In the genomic region with DNA sequence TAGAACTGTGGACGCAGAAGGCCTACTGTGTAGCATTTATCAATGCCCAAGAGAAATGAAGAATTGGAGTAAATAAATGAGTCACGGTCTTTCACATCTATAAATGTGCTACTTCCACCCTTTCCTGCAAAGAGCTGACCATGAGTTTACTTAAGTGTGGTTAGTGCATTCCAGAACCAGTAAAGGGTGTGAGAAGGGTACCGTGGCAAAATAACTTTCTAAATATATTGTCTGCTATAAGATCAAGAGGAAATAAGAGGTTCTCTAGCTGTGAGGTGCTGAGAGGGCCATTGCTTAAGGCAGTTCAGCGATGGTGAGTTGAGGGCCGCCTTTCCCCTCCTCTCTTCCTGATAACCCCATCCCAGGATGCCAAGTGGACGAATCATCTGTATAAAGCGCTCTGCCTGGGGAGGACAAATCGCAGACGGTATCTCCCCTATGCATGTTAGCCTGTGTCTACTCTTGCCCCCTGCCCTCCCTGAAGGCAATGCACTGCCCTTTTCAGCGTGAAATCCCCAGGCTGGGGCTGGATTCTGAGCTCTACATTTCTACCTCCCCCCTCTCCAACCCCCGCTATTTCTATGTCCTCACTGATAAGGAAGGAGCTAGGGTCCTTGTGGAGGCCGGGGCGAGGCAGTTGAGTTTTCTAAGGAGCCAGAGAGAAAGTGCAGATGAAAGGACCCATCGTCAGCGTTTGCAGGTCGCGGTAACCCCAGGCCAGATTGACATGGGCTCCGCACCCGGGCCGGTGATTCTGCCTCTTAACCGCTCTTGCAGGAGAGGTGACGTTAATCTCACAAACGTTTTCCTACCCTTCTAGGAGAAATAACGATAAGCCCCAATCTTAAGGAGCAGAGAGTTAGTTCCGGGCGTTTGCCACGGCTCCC, we compare ENCODE assay signal across 9 cellular contexts. TPM values are rescaled to one million over a fixed set of nuclear protein-coding genes. Genes with fewer than 3 reads are reported as not detected.
A peak's percentile ranks its signal among the peaks of the same experiment; 100 is the strongest.
DNase-seq lines count a peak whose midpoint lies in the region; ATAC-seq and TF ChIP-seq lines count a peak whose summit lies in the region.
"Had no signal": no experiment of that assay in that cellular context is flagged by ENCODE, and none has a peak within 500 bp of the region (broad histone marks: within the 10 kb centered on the region; RNA-seq: fewer than 3 reads in every experiment).

No MANE protein-coding gene starts in this region.

- no peak overlapping the region for H3K4me3 ChIP-seq in mesendoderm (ENCODE audit: low read length)

- no peak for ATAC-seq in HG03354 (IDR thresholded peaks at IDR 0.05; ENCODE audit: poor library complexity, severe bottlenecking, unreplicated experiment)
- ATAC-seq in GM18520 (IDR thresholded peaks at IDR 0.05; ENCODE audit: unreplicated experiment), result no peak

- no peak overlapping the region for H2AK5ac ChIP-seq in mesendoderm (ENCODE audit: low read length)

- no peaks in the 10 kb centered on the region for H3K27me3 ChIP-seq in mesendoderm (ENCODE audit: insufficient read depth, low read length, poor library complexity)

- peaks cover 32% of the 10 kb centered on the region for H3K27me3 Mint-ChIP-seq in activated naive CD4-positive, alpha-beta T cell treated with anti-CD3 and anti-CD28 coated beads, Interleukin-2, amount 50 U/mL, for 24 hours
- peaks cover 43% of the 10 kb centered on the region for H3K27me3 Mint-ChIP-seq in type B pancreatic cell

- H3K9me3 Mint-ChIP-seq in activated naive CD4-positive, alpha-beta T cell treated with anti-CD3 and anti-CD28 coated beads, Interleukin-2, amount 50 U/mL, for 24 hours, result no peaks in the 10 kb centered on the region
- no peaks in the 10 kb centered on the region for H3K9me3 Mint-ChIP-seq in type B pancreatic cell

- no peaks in the 10 kb centered on the region for H3K36me3 Mint-ChIP-seq in activated naive CD4-positive, alpha-beta T cell treated with anti-CD3 and anti-CD28 coated beads, Interleukin-2, amount 50 U/mL, for 24 hours
- H3K36me3 Mint-ChIP-seq in type B pancreatic cell, result no peaks in the 10 kb centered on the region

- no peak for DNase-seq in activated naive CD4-positive, alpha-beta T cell treated with anti-CD3 and anti-CD28 coated beads, Interleukin-2, amount 50 U/mL, for 16 hours
- DNase-seq in caudate nucleus (lab: John Stamatoyannopoulos, UW) (no peak), mesendoderm (peak; percentile 70), type B pancreatic cell (ENCODE audit: extremely low spot score, unreplicated experiment) (no peak), KBM-7 (no peak)
- DNase-seq: NCI-H1092 treated with DMSO at 0.1 percent for 48 hours had no signal

- no peak for TF ChIP-seq CTCF in type B pancreatic cell (conservative IDR thresholded peaks at IDR 0.05)

- no peak overlapping the region for H3K4ac ChIP-seq in mesendoderm (ENCODE audit: low read depth, low read length)

- no peak overlapping the region for H3K18ac ChIP-seq in mesendoderm (ENCODE audit: low read length)

- H3K23ac ChIP-seq in mesendoderm (ENCODE audit: low read length), result no peak overlapping the region

- H3K4me3 Mint-ChIP-seq in activated naive CD4-positive, alpha-beta T cell treated with anti-CD3 and anti-CD28 coated beads, Interleukin-2, amount 50 U/mL, for 24 hours, result peak overlapping the region; percentile 24
- H3K4me3 Mint-ChIP-seq in type B pancreatic cell, result peak overlapping the region; percentile 78

- in situ Hi-C loops in KBM-7 (cut with MboI; ENCODE audit: low pct_unique_long_range_greater_than_20kb, low sequenced_read_pairs), result no loop called here

- H2BK5ac ChIP-seq in mesendoderm (ENCODE audit: low read length), result no peak overlapping the region

- peaks cover 13% of the 10 kb centered on the region for H3K4me1 Mint-ChIP-seq in activated naive CD4-positive, alpha-beta T cell treated with anti-CD3 and anti-CD28 coated beads, Interleukin-2, amount 50 U/mL, for 24 hours
- H3K4me1 Mint-ChIP-seq in type B pancreatic cell (ENCODE audit: unreplicated experiment), result peaks cover 4% of the 10 kb centered on the region

- no peak overlapping the region for H2BK15ac ChIP-seq in mesendoderm (replicated peaks; ENCODE audit: low read depth)

- H4K8ac ChIP-seq in mesendoderm (ENCODE audit: low read depth, low read length), result no peak overlapping the region

- no peaks in the 10 kb centered on the region for H3K36me3 ChIP-seq in mesendoderm (ENCODE audit: control insufficient read depth, insufficient read depth, low read length)

- peak overlapping the region; percentile 38 for H3K4me2 ChIP-seq in mesendoderm (ENCODE audit: low read length)

- no peak overlapping the region for H2BK120ac ChIP-seq in mesendoderm (ENCODE audit: low read depth, low read length)

- no peak overlapping the region for H3K9ac ChIP-seq in mesendoderm (ENCODE audit: low read length)

- H4K5ac ChIP-seq in mesendoderm (ENCODE audit: low read length), result no peak overlapping the region

- no peaks in the 10 kb centered on the region for H3K79me1 ChIP-seq in mesendoderm (ENCODE audit: low read length)

- H3K56ac ChIP-seq in mesendoderm (ENCODE audit: low read length), result peak overlapping the region; percentile 2

- H3K4me1 ChIP-seq in mesendoderm (ENCODE audit: control insufficient read depth, low read depth, low read length), result no peaks in the 10 kb centered on the region

- H3K27ac ChIP-seq in caudate nucleus (ENCODE audit: low read depth, low read length), result peak overlapping the region; percentile 91
- no peak overlapping the region for H3K27ac ChIP-seq in mesendoderm (ENCODE audit: low read depth, low read length)

- no peak overlapping the region for H3K27ac Mint-ChIP-seq in activated naive CD4-positive, alpha-beta T cell treated with anti-CD3 and anti-CD28 coated beads, Interleukin-2, amount 50 U/mL, for 24 hours
- no peak overlapping the region for H3K27ac Mint-ChIP-seq in type B pancreatic cell

- no peaks in the 10 kb centered on the region for H3K79me2 ChIP-seq in mesendoderm (ENCODE audit: control insufficient read depth, insufficient read depth, low read length)

- no CpG with 5 or more reads among the region's 27 CpGs for WGBS in mesendoderm (ENCODE audit: extremely low coverage, insufficient coverage, low lambda C conversion rate)

RNA-seq across cellular contexts. Expression of gene NCAM2, which starts 1.5 kb away (rescaled TPM):
- polyA plus RNA-seq in mesendoderm (2013, experiment 1 of 2), result 0.15 TPM
- 0.18 TPM for polyA plus RNA-seq in mesendoderm (2013, experiment 2 of 2)
- 5.3 and 22.6 TPM in 2 replicates for total RNA-seq in type B pancreatic cell (ENCODE audit: low replicate concordance)
